8 cellular contexts compared by ENCODE assay signal in the genomic region with DNA sequence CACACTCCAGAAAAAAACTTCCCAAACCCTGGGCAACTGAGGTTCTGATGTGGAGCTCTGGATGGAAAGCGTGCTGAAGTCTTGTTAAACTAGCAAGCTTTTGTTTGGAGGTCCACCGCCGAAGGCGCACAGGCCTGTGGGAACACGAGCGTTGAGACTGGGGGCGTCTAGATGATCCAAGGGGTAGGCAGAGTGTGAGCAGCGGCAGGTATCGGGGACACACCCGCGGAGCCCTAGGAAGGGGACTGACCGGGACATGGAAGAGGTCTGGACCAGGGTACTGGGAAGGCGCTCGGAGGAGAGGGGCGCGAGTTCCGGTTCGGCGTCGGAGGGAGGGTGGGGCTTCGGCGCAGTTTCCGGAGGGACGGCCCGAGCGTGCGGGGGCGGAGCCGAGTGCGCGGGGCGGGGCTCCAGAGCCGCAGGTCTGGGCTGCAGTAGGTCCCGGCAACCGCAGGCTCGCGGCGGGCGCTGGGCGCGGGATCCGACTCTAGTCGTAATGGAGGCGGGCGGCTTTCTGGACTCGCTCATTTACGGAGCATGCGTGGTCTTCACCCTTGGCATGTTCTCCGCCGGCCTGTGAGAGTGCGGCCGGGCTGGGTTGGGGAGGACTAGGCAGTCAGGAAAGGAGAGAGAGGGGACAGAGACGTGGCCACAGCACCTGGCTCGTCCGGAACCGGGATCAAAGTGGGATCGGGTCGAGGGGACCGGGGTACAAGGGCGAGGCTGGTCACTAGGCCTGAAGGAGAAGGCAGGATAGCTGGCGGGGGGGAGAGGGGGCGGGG. TPM values are rescaled to one million over a fixed set of nuclear protein-coding genes. Genes with fewer than 3 reads are reported as not detected.
DNase-seq lines count a peak whose midpoint lies in the region; ATAC-seq lines count a peak whose summit lies in the region.

A gene with protein sequence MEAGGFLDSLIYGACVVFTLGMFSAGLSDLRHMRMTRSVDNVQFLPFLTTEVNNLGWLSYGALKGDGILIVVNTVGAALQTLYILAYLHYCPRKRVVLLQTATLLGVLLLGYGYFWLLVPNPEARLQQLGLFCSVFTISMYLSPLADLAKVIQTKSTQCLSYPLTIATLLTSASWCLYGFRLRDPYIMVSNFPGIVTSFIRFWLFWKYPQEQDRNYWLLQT (plus strand): TSS at position 437 of the 782 bp plus-strand sequence. CDS start 60 bp downstream, at position 497.

- peak within 1 kb of the TSS; percentile 97 for H3K27ac ChIP-seq in mesendoderm (ENCODE audit: low read depth, low read length)

- H3K36me3 ChIP-seq in mesendoderm (ENCODE audit: control insufficient read depth, insufficient read depth, low read length) = no peaks in the 10 kb centered on the region

- WGBS in mesendoderm (ENCODE audit: extremely low coverage, insufficient coverage, low lambda C conversion rate) = no CpG with 5 or more reads among the region's 62 CpGs

- peak within 1 kb of the TSS; percentile 88 to 96 for H3K4me3 Mint-ChIP-seq in effector memory CD8-positive, alpha-beta T cell

- peak within 1 kb of the TSS; percentile 41 for H4K8ac ChIP-seq in mesendoderm (ENCODE audit: low read depth, low read length)

- peak; percentile 68 for ATAC-seq in GM21381 (IDR thresholded peaks at IDR 0.05; ENCODE audit: unreplicated experiment)
- ATAC-seq in effector memory CD8-positive, alpha-beta T cell (replicated peaks) = peak; percentile 85

- peak within 1 kb of the TSS; percentile 97 for H3K4me3 ChIP-seq in mesendoderm (ENCODE audit: low read length)

- H3K4me1 Mint-ChIP-seq in effector memory CD8-positive, alpha-beta T cell (ENCODE audit: low read depth in 2 of 2) = peaks cover 31 to 40% of the 10 kb centered on the region in 2 donors

- H2BK120ac ChIP-seq in mesendoderm (ENCODE audit: low read depth, low read length) = no peak within 1 kb of the TSS

- H4K5ac ChIP-seq in mesendoderm (ENCODE audit: low read length) = no peak within 1 kb of the TSS

- peak within 1 kb of the TSS; percentile 73 for H3K4ac ChIP-seq in mesendoderm (ENCODE audit: low read depth, low read length)

- H2BK5ac ChIP-seq in mesendoderm (ENCODE audit: low read length) = peak within 1 kb of the TSS; percentile 95

- peak within 1 kb of the TSS; percentile 99 for H3K9ac ChIP-seq in mesendoderm (ENCODE audit: low read length)

- H3K27me3 Mint-ChIP-seq in effector memory CD8-positive, alpha-beta T cell = peaks cover 3 to 10% of the 10 kb centered on the region in 2 donors

- H2BK15ac ChIP-seq in mesendoderm (replicated peaks; ENCODE audit: low read depth) = no peak within 1 kb of the TSS

- peaks cover 14% of the 10 kb centered on the region for H3K36me3 Mint-ChIP-seq in effector memory CD8-positive, alpha-beta T cell (ENCODE audit: insufficient read depth)

- no peaks in the 10 kb centered on the region for H3K9me3 Mint-ChIP-seq in effector memory CD8-positive, alpha-beta T cell

- H3K23ac ChIP-seq in mesendoderm (ENCODE audit: low read length) = peak within 1 kb of the TSS; percentile 95

- peak within 1 kb of the TSS; percentile 99 for H3K56ac ChIP-seq in mesendoderm (ENCODE audit: low read length)

- H3K4me2 ChIP-seq in mesendoderm (ENCODE audit: low read length) = peak within 1 kb of the TSS; percentile 98

- H3K18ac ChIP-seq in mesendoderm (ENCODE audit: low read length) = peak within 1 kb of the TSS; percentile 34

- H3K79me2 ChIP-seq in mesendoderm (ENCODE audit: control insufficient read depth, insufficient read depth, low read length) = no peaks in the 10 kb centered on the region

- peak within 1 kb of the TSS; percentile 79 for H2AK5ac ChIP-seq in mesendoderm (ENCODE audit: low read length)

- H3K27me3 ChIP-seq in mesendoderm (ENCODE audit: insufficient read depth, low read length, poor library complexity) = no peaks in the 10 kb centered on the region

- H3K79me1 ChIP-seq in mesendoderm (ENCODE audit: low read length) = peaks cover 9% of the 10 kb centered on the region

- peak; percentile 96 for DNase-seq in COLO829 (ENCODE audit: low spot score)
- peak in 72 of 76 experiments; percentile 35 to 95 (median 86) for DNase-seq in HUDEP-2 (lab: John Stamatoyannopoulos, UW; ENCODE audit: unreplicated experiment in 76 of 76)
- DNase-seq in NOMO-1 treated with dmso at 0.1 percent for 144 hours (lab: John Stamatoyannopoulos, UW; ENCODE audit: unreplicated experiment) = peak; percentile 89
- DNase-seq in activated CD8-positive, alpha-beta memory T cell treated with anti-CD3 and anti-CD28 coated beads for 4 hours (ENCODE audit: low read depth in 2 of 2) = peak; percentile 84
- peak; percentile 90 to 92 (median 90) for DNase-seq in effector memory CD8-positive, alpha-beta T cell
- DNase-seq in mesendoderm = peak; percentile 96
- peak; percentile 86 for DNase-seq in stimulated activated CD8-positive, alpha-beta memory T cell treated with anti-CD3 and anti-CD28 coated beads, Interleukin-12 subunit alpha, Interleukin-12 subunit beta, amount 100 ng/mL, for 4 hours (ENCODE audit: low read depth)

- H3K27ac Mint-ChIP-seq in effector memory CD8-positive, alpha-beta T cell = peak within 1 kb of the TSS; percentile 96 to 98

- H3K4me1 ChIP-seq in mesendoderm (ENCODE audit: control insufficient read depth, low read depth, low read length) = peaks cover 3% of the 10 kb centered on the region

RNA-seq across cellular contexts. Expression of the gene that starts here (rescaled TPM):
- polyA plus RNA-seq in mesendoderm (2013, experiment 1 of 2) = 23.4 TPM
- 22.4 TPM for polyA plus RNA-seq in mesendoderm (2013, experiment 2 of 2)

Comparison
In these comparisons a context has a peak if more than half of its experiments do, and no peak if none do; other contexts are left out.
1. Peak in every context shown above with its lines: DNase-seq, ATAC-seq, H3K4me3 ChIP-seq and H3K27ac ChIP-seq.